ENCODE assay signal across 19 cellular contexts in genomic region chr17:32807577-32807976, GRCh38.
"Had no signal": no experiment of that assay in that cellular context is flagged by ENCODE, and none has a peak within 500 bp of the region (broad histone marks: within the 10 kb centered on the region; RNA-seq: fewer than 3 reads in every experiment).

No MANE protein-coding gene starts in this region.

- H3K9me3 ChIP-seq: breast epithelium, mucosa of descending colon, tibial nerve had no signal

- ATAC-seq: esophagus mucosa; left lobe of liver; mucosa of descending colon; naive thymus-derived CD8-positive, alpha-beta T cell; stimulated activated memory B cell treated with anti-CD40 and anti-IgM and Interleukin-4, amounts not matched to agents 10 μg/mL and 1 μg/mL and 100 μg/mL, for 72 hours had no signal

- H3K4me2 ChIP-seq: hepatocyte had no signal

- DNase-seq: activated CD4-positive, alpha-beta T cell treated with anti-CD3 and anti-CD28 coated beads, Interleukin-2, amount 50 U/mL, for 1 hour; activated CD4-positive, CD25-positive, alpha-beta regulatory T cell; activated CD8-positive, alpha-beta memory T cell treated with anti-CD3 and anti-CD28 coated beads for 24 hours; activated naive CD4-positive, alpha-beta T cell; aorta; dorsolateral prefrontal cortex; endodermal cell; islet precursor cell; mucosa of descending colon; naive thymus-derived CD8-positive, alpha-beta T cell; retina; SW 1271 had no signal

- H3K4me3 ChIP-seq: breast epithelium, dorsolateral prefrontal cortex, hepatocyte, mucosa of descending colon, tibial nerve had no signal

- H3K27me3 ChIP-seq: breast epithelium, dorsolateral prefrontal cortex, hepatocyte, tibial nerve had no signal

- FAIRE-seq: TTC549 had no signal

- H3K36me3 ChIP-seq: breast epithelium, tibial nerve had no signal

- H3K4me1 ChIP-seq: tibial nerve had no signal

- H3K27ac ChIP-seq: breast epithelium, dorsolateral prefrontal cortex, hepatocyte, tibial nerve had no signal

- H2AFZ ChIP-seq: hepatocyte had no signal
